Comparison of ENCODE assay signal across 9 cellular contexts in the genomic region with DNA sequence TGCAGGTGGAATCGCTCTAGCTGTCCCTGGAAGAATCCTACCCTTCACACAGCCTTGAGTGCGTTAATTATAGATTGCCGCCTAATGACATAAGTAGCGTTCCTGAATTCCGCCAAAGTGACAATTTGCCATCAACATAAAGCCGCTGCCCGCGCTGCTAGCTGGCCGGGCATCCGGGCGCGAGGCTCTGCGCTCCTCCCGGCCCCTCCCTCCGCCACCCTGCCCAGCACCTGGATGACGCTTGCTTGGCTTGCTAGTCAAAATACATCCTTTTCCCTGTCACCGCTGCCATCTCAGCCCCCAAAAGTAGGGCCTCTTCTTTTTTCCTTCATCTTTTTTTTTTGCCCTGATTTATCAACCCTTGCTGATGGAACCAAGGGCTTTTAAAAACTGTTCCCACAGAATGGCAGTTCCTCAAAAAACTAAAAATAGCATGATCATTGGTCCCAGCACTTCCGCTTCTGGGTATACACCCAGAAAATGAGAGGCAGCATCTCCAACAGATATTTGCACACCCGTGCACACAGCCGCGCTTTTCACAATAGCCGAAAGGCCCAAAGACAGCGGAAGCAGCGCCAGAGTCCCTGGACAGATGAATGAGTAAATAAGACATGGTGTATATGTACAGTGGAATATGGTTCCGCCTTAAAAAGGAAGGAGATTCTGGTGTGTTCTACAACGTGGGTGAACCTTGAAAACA.
DNase-seq lines count a peak whose midpoint lies in the region; ATAC-seq and TF ChIP-seq lines count a peak whose summit lies in the region.
"Had no signal": no experiment of that assay in that cellular context is flagged by ENCODE, and none has a peak within 500 bp of the region (broad histone marks: within the 10 kb centered on the region; RNA-seq: fewer than 3 reads in every experiment).

No MANE protein-coding gene starts in this region.

- H3K36me3 ChIP-seq in BLaER1, result no peaks in the 10 kb centered on the region
- no peaks in the 10 kb centered on the region for H3K36me3 ChIP-seq in esophagus squamous epithelium
- no peaks in the 10 kb centered on the region for H3K36me3 ChIP-seq in osteoblast (ENCODE audit: insufficient read depth, low read length)

- H3K4me3 ChIP-seq in BLaER1 (peak overlapping the region; percentile 37), esophagus squamous epithelium (peak overlapping the region in 1 of 4 donors; percentile 55), osteoblast (ENCODE audit: insufficient read depth, low read length) (peak overlapping the region; percentile 16)

- peak overlapping the region; percentile 88 for H2AFZ ChIP-seq in osteoblast (ENCODE audit: low read length)

- intact Hi-C loops in esophagus squamous epithelium (cut with DNase I), result no loop called here

- peak overlapping the region; percentile 89 for H3K4me2 ChIP-seq in BLaER1
- peak overlapping the region; percentile 44 for H3K4me2 ChIP-seq in osteoblast (ENCODE audit: insufficient read depth, low read length)

- no peaks in the 10 kb centered on the region for H3K79me2 ChIP-seq in osteoblast (ENCODE audit: insufficient read depth, low read length)

- H3K27me3 ChIP-seq in BLaER1, result no peaks in the 10 kb centered on the region
- no peaks in the 10 kb centered on the region for H3K27me3 ChIP-seq in esophagus squamous epithelium
- no peaks in the 10 kb centered on the region for H3K27me3 ChIP-seq in osteoblast (ENCODE audit: insufficient read depth, low read length)

- H3K4me1 ChIP-seq in BLaER1, result peaks cover 71% of the 10 kb centered on the region
- H3K4me1 ChIP-seq in esophagus squamous epithelium, result peaks cover 17 to 23% (median 19%) of the 10 kb centered on the region in 3 donors
- peaks cover 13% of the 10 kb centered on the region for H3K4me1 ChIP-seq in osteoblast (ENCODE audit: insufficient read depth, low read length)

- H3K9me3 ChIP-seq in BLaER1 (peaks cover 21% of the 10 kb centered on the region), esophagus squamous epithelium (no peaks in the 10 kb centered on the region), osteoblast (ENCODE audit: low read depth, low read length) (no peaks in the 10 kb centered on the region)

- TF ChIP-seq POLR2A in esophagus squamous epithelium (IDR thresholded peaks at IDR 0.05), result no peak

- peak overlapping the region; percentile 36; the same call in 1 of the 2 replicates for H3K9ac ChIP-seq in BLaER1

- peak; percentile 27 for DNase-seq in NCI-H69 (lab: John Stamatoyannopoulos, UW)
- DNase-seq in esophagus squamous epithelium (lab: John Stamatoyannopoulos, UW), result no peak
- DNase-seq in osteoblast (ENCODE audit: insufficient read length, low spot score, missing footprints), result no peak
- DNase-seq in activated gamma-delta T cell (lab: John Stamatoyannopoulos, UW), result no peak
- no peak for DNase-seq in effector CD8-positive, alpha-beta T cell (lab: John Stamatoyannopoulos, UW)
- DNase-seq: activated naive CD4-positive, alpha-beta T cell treated with anti-CD3 and anti-CD28 coated beads for 36 hours had no signal

- ATAC-seq in GM18511 (IDR thresholded peaks at IDR 0.05; ENCODE audit: unreplicated experiment) (no peak), HG03565 (IDR thresholded peaks at IDR 0.05; ENCODE audit: unreplicated experiment) (no peak)

- 84 to 90% methylated on average over 26 of the region's 26 CpGs for WGBS in esophagus squamous epithelium, 2 donors

- peak overlapping the region; percentile 75 for H3K27ac ChIP-seq in BLaER1
- peak overlapping the region; percentile 64 to 82 (median 70) for H3K27ac ChIP-seq in esophagus squamous epithelium
- H3K27ac ChIP-seq in osteoblast (ENCODE audit: low read depth, low read length), result peak overlapping the region; percentile 79

- TF ChIP-seq CTCF in esophagus squamous epithelium (IDR thresholded peaks at IDR 0.05), result no peak
- no peak for TF ChIP-seq CTCF in osteoblast (IDR thresholded peaks at IDR 0.05; ENCODE audit: extremely low read depth, low read depth, low read length)

- H4K20me1 ChIP-seq in BLaER1, result no peaks in the 10 kb centered on the region
- no peaks in the 10 kb centered on the region for H4K20me1 ChIP-seq in osteoblast (ENCODE audit: insufficient read depth, low read length)
